1 cellular context compared by ENCODE assay signal in genomic region chr5:179132586-179133355, GRCh38.
TF ChIP-seq lines count a peak whose summit lies in the region.

No MANE protein-coding gene starts in this region.

TF ChIP-seq in IMR-90, 13 proteins besides CTCF, POLR2A, EP300 and RAD21:
- no peak for TF ChIP-seq RCOR1 (IDR thresholded peaks at IDR 0.05; ENCODE audit: insufficient replicate concordance, low read length)
- TF ChIP-seq SMC3 (IDR thresholded peaks at IDR 0.05; ENCODE audit: low read depth, low read length): no peak
- no peak for TF ChIP-seq MAFK (IDR thresholded peaks at IDR 0.05; ENCODE audit: low read depth, low read length)
- no peak for TF ChIP-seq CEBPB (IDR thresholded peaks at IDR 0.05; ENCODE audit: low read depth, low read length)
- no peak for TF ChIP-seq RFX5 (IDR thresholded peaks at IDR 0.05; ENCODE audit: low read depth, low read length)
- no peak for TF ChIP-seq NFE2L2 (IDR thresholded peaks at IDR 0.05; ENCODE audit: low read depth, low read length)
- TF ChIP-seq MAZ (IDR thresholded peaks at IDR 0.05; ENCODE audit: borderline replicate concordance, low read depth, low read length): no peak
- TF ChIP-seq MXI1 (IDR thresholded peaks at IDR 0.05; ENCODE audit: borderline replicate concordance, low read depth, low read length): no peak
- TF ChIP-seq CHD1 (IDR thresholded peaks at IDR 0.05; ENCODE audit: low read depth, low read length): no peak
- TF ChIP-seq FOS (IDR thresholded peaks at IDR 0.05; ENCODE audit: low read depth, low read length): no peak
- TF ChIP-seq ELK1 (IDR thresholded peaks at IDR 0.05; ENCODE audit: borderline replicate concordance, low read depth, low read length): no peak
- TF ChIP-seq, protein P1, sequence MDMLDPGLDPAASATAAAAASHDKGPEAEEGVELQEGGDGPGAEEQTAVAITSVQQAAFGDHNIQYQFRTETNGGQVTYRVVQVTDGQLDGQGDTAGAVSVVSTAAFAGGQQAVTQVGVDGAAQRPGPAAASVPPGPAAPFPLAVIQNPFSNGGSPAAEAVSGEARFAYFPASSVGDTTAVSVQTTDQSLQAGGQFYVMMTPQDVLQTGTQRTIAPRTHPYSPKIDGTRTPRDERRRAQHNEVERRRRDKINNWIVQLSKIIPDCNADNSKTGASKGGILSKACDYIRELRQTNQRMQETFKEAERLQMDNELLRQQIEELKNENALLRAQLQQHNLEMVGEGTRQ (IDR thresholded peaks at IDR 0.05; ENCODE audit: low read depth, low read length): no peak
